8 cellular contexts compared by ENCODE assay signal in the genomic region with DNA sequence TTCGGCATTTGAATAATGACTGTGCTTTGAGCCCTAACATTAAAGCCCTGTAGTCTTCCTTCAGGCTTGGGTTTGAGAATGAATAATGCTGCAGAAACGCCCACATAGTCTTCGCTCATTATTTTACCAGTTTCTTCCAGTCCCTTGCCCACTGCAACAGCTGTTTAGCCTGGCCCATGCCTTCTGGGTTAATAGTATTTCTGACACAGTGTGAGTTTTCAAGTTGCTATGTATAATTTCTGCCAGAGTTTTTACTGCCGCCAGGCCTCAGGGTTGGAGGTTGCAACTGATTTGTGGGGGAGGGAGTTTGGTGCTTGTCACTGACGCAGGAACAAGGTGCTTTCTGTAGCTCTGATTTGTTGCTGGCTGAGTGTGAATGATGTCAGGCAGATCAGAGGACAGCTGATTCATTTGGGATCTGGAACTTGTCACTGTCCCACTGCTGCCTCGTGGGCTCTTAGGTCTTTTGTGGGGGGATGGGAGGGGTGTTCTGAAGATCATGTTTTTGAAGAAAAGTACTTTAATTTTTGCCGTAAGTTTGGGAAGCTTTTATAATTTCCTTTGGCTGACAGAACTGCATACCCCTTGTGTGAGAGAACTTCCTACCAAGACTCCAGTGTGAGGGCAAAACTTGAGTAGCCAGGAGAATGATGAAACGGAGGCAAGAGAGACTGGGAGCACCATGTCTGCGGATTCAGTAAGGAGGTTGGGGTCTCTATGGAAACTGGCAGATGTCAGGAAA.
DNase-seq lines count a peak whose midpoint lies in the region; ATAC-seq and TF ChIP-seq lines count a peak whose summit lies in the region.

No MANE protein-coding gene starts in this region.

- peak; percentile 91 for DNase-seq in ELF-1 (ENCODE audit: low read depth, low spot score)
- peak; percentile 77 for DNase-seq in fibroblast of the conjunctiva (ENCODE audit: low read depth)
- no peak for DNase-seq in trophoblast cell
- no peak for DNase-seq in activated CD4-positive, CD25-positive, alpha-beta regulatory T cell treated with anti-CD3 and anti-CD28 coated beads, Interleukin-2, amount 50 U/mL, for 72 hours
- no peak for DNase-seq in middle frontal gyrus (ENCODE audit: extremely low spot score, low spot score)

- no CpG with 5 or more reads among the region's 9 CpGs for WGBS in trophoblast cell (ENCODE audit: extremely low coverage, insufficient coverage, insufficient read length)

- H4K20me1 ChIP-seq in OCI-LY1 (ENCODE audit: insufficient read depth, low read length), result no peaks in the 10 kb centered on the region

- H3K79me2 ChIP-seq in OCI-LY1 (ENCODE audit: insufficient read depth, low read length) (no peaks in the 10 kb centered on the region), trophoblast cell (ENCODE audit: control insufficient read depth, insufficient read depth, low read length, poor library complexity) (peaks cover 1% of the 10 kb centered on the region)

- H2AFZ ChIP-seq in OCI-LY1 (ENCODE audit: low read length) (no peak overlapping the region), trophoblast cell (ENCODE audit: insufficient read depth, low read length, poor library complexity) (no peak overlapping the region)

- H3K14ac ChIP-seq in trophoblast cell (ENCODE audit: low read length), result no peak overlapping the region

- no peak overlapping the region for H3K23ac ChIP-seq in trophoblast cell (ENCODE audit: low read length)

- H4K8ac ChIP-seq in trophoblast cell (ENCODE audit: low read depth, low read length), result peak overlapping the region; percentile 52

- ATAC-seq in HG02759 (IDR thresholded peaks at IDR 0.05; ENCODE audit: unreplicated experiment) (no peak), GM19467 (IDR thresholded peaks at IDR 0.05; ENCODE audit: unreplicated experiment) (no peak)

- no peaks in the 10 kb centered on the region for H3F3A ChIP-seq in OCI-LY1 (ENCODE audit: insufficient read depth, low read length)

- H3K9me3 ChIP-seq in OCI-LY1 (ENCODE audit: low read length) (no peaks in the 10 kb centered on the region), trophoblast cell (ENCODE audit: insufficient read depth, low read depth, low read length) (peaks cover 1% of the 10 kb centered on the region)

- peak overlapping the region; percentile 22 for H2BK5ac ChIP-seq in trophoblast cell (ENCODE audit: low read depth, low read length, poor library complexity)

- H3K27ac ChIP-seq in OCI-LY1 (ENCODE audit: low read depth, low read length, poor library complexity, severe bottlenecking), result peak overlapping the region; percentile 14
- peak overlapping the region; percentile 83 for H3K27ac ChIP-seq in trophoblast cell (ENCODE audit: low read depth, low read length)

- no peak overlapping the region for H3K4ac ChIP-seq in trophoblast cell (ENCODE audit: low read depth, low read length)

- no peaks in the 10 kb centered on the region for H3K36me3 ChIP-seq in OCI-LY1 (ENCODE audit: insufficient read depth, low read length)
- H3K36me3 ChIP-seq in trophoblast cell (ENCODE audit: control insufficient read depth in 1 of 2, insufficient read depth in 2 of 2, low read length in 2 of 2), result no peaks in the 10 kb centered on the region

- peaks cover 41% of the 10 kb centered on the region for H3K4me1 ChIP-seq in OCI-LY1 (ENCODE audit: insufficient read depth, low read length, severe bottlenecking)
- H3K4me1 ChIP-seq in trophoblast cell (ENCODE audit: control insufficient read depth in 1 of 2, insufficient read depth in 2 of 2, low read length in 2 of 2), result peaks cover 5% of the 10 kb centered on the region in 2 experiments

- peak overlapping the region; percentile 36 for H4K91ac ChIP-seq in trophoblast cell (ENCODE audit: low read depth, low read length)

- H3K27me3 ChIP-seq in OCI-LY1 (ENCODE audit: insufficient read depth, low read length) (no peaks in the 10 kb centered on the region), trophoblast cell (ENCODE audit: insufficient read depth, low read length) (no peaks in the 10 kb centered on the region)

- peak overlapping the region; percentile 64 for H2BK120ac ChIP-seq in trophoblast cell (ENCODE audit: insufficient read depth, low read length, poor library complexity)

- no peak for TF ChIP-seq CTCF in OCI-LY1 (IDR thresholded peaks at IDR 0.05; ENCODE audit: low read length)

- peaks cover 5% of the 10 kb centered on the region for H3K79me1 ChIP-seq in trophoblast cell (ENCODE audit: low read length)

- H3K9ac ChIP-seq in OCI-LY1 (ENCODE audit: low read length) (no peak overlapping the region), trophoblast cell (ENCODE audit: low read length) (no peak overlapping the region)

- H3K9me2 ChIP-seq in OCI-LY1 (ENCODE audit: low read depth, low read length), result no peaks in the 10 kb centered on the region

- no peak overlapping the region for H2AK5ac ChIP-seq in trophoblast cell (ENCODE audit: low read length)

- no peak overlapping the region for H3K18ac ChIP-seq in trophoblast cell (ENCODE audit: low read length)

- H4K12ac ChIP-seq in trophoblast cell (ENCODE audit: low read depth, low read length), result no peak overlapping the region

- H3K4me3 ChIP-seq in OCI-LY1 (ENCODE audit: low read depth, low read length, poor library complexity, severe bottlenecking) (no peak overlapping the region), trophoblast cell (ENCODE audit: low read depth, low read length) (no peak overlapping the region)

- H3K4me2 ChIP-seq in OCI-LY1 (ENCODE audit: low read length), result peak overlapping the region; percentile 23; the same call in 1 of the 2 replicates
- peak overlapping the region; percentile 52 for H3K4me2 ChIP-seq in trophoblast cell (ENCODE audit: low read length)

- H2BK12ac ChIP-seq in trophoblast cell (ENCODE audit: low read length), result peak overlapping the region; percentile 84

Comparison
In these comparisons a context has a peak if more than half of its experiments do, and no peak if none do; other contexts are left out.
1. DNase-seq: peak in ELF-1 (single experiment) and fibroblast of the conjunctiva (single experiment); none in trophoblast cell (0 of 2), activated CD4-positive, CD25-positive, alpha-beta regulatory T cell treated with anti-CD3 and anti-CD28 coated beads, Interleukin-2, amount 50 U/mL, for 72 hours (single experiment) and middle frontal gyrus (single experiment).